ENCODE assay signal across 8 cellular contexts in the genomic region with DNA sequence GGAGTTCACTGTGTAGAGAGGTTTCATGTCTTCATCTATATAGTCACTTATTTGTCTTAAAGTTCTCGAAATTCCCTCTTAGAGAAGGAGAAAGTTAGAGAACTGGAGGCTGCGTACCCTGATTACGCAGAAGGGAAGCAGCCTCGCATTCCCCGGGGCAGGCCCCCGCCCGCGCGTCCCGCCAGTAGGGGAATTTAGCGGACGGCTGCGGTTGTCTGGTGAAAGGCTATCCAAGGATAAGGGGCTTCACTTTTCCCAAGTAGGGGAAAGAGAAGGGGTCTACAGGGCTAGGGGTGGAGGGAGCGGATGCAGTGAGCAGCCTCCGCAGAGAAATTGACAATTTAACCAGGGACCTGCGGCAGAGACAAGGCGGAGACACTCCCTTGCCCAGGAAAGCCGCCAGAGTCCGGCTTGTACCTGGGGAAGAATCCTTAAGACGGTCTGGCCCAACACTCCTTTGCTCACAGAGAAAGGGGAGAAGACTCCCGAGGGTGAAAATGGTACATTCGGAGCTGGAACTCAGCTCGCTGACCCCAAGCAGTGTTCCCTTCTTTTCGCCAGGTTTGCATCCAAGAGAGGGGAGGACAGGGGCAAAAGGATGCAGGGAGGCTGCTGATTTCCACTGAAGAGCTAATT. TPM values are rescaled to one million over a fixed set of nuclear protein-coding genes. Genes with fewer than 3 reads are reported as not detected.
DNase-seq lines count a peak whose midpoint lies in the region; ATAC-seq and TF ChIP-seq lines count a peak whose summit lies in the region.

No MANE protein-coding gene starts in this region.

- no peaks in the 10 kb centered on the region for H3K9me3 Mint-ChIP-seq in activated CD4-positive, alpha-beta memory T cell treated with anti-CD3 and anti-CD28 coated beads, Interleukin-2, amount 10 ng/mL, durations not matched to agents 7 days and 5 days
- H3K9me3 Mint-ChIP-seq in activated T-cell treated with anti-CD3 and anti-CD28 coated beads, Interleukin-2, amount 50 U/mL, for 4 hours: peaks cover 8% of the 10 kb centered on the region

- CTCF ChIA-PET in activated CD4-positive, alpha-beta memory T cell treated with anti-CD3 and anti-CD28 coated beads, Interleukin-2, amount 10 ng/mL, durations not matched to agents 7 days and 5 days (lab: Charles Lee): no interaction called here

- no peaks in the 10 kb centered on the region for H3K36me3 Mint-ChIP-seq in activated CD4-positive, alpha-beta memory T cell treated with anti-CD3 and anti-CD28 coated beads, Interleukin-2, amount 10 ng/mL, durations not matched to agents 7 days and 5 days (ENCODE audit: low read depth)
- H3K36me3 Mint-ChIP-seq in activated T-cell treated with anti-CD3 and anti-CD28 coated beads, Interleukin-2, amount 50 U/mL, for 4 hours (ENCODE audit: insufficient read depth): no peaks in the 10 kb centered on the region

- no peaks in the 10 kb centered on the region for H3K4me1 Mint-ChIP-seq in activated CD4-positive, alpha-beta memory T cell treated with anti-CD3 and anti-CD28 coated beads, Interleukin-2, amount 10 ng/mL, durations not matched to agents 7 days and 5 days
- no peaks in the 10 kb centered on the region for H3K4me1 Mint-ChIP-seq in activated T-cell treated with anti-CD3 and anti-CD28 coated beads, Interleukin-2, amount 50 U/mL, for 4 hours (ENCODE audit: low read depth)

- intact Hi-C loops in psoas muscle (cut with DNase I): no loop called here

- H3K27me3 ChIP-seq in psoas muscle (ENCODE audit: insufficient read depth in 3 of 3, low read length in 2 of 3): peaks cover 0 to 10% (median 0%) of the 10 kb centered on the region in 3 donors

- H3K27ac ChIP-seq in psoas muscle: peak overlapping the region; percentile 75

- ATAC-seq in psoas muscle (peak in 2 of 4 donors; percentile 12 to 36), esophagus mucosa (no peak), GM18867 (IDR thresholded peaks at IDR 0.05; ENCODE audit: unreplicated experiment) (no peak)
- ATAC-seq in activated T-cell treated with anti-CD3 and anti-CD28 coated beads, Interleukin-2, amount 50 U/mL, for 4 hours: no peak

- H3K4me1 ChIP-seq in psoas muscle: no peaks in the 10 kb centered on the region

- no peak for TF ChIP-seq CTCF in psoas muscle (IDR thresholded peaks at IDR 0.05)

- DNase-seq in D341Med (ENCODE audit: low spot score) (peak; percentile 58), amygdala (lab: John Stamatoyannopoulos, UW) (peak in 39 of 56 donors; percentile 11 to 82 (median 55)), hypothalamus (lab: John Stamatoyannopoulos, UW) (peak in 38 of 51 donors; percentile 4 to 86 (median 46)), psoas muscle (peak; percentile 32 to 59)
- no peak for DNase-seq in activated CD4-positive, alpha-beta memory T cell treated with anti-CD3 and anti-CD28 coated beads, Interleukin-2, amount 10 ng/mL, durations not matched to agents 7 days and 5 days
- no peak for DNase-seq in activated T-cell treated with anti-CD3 and anti-CD28 coated beads, Interleukin-2, amount 50 U/mL, for 4 hours

- POLR2A ChIA-PET in activated CD4-positive, alpha-beta memory T cell treated with anti-CD3 and anti-CD28 coated beads, Interleukin-2, amount 10 ng/mL, durations not matched to agents 7 days and 5 days (lab: Charles Lee): no interaction called here

- no peak overlapping the region for H3K4me3 Mint-ChIP-seq in activated CD4-positive, alpha-beta memory T cell treated with anti-CD3 and anti-CD28 coated beads, Interleukin-2, amount 10 ng/mL, durations not matched to agents 7 days and 5 days
- no peak overlapping the region for H3K4me3 Mint-ChIP-seq in activated T-cell treated with anti-CD3 and anti-CD28 coated beads, Interleukin-2, amount 50 U/mL, for 4 hours

- no peaks in the 10 kb centered on the region for H3K36me3 ChIP-seq in psoas muscle (ENCODE audit: insufficient read depth in 1 of 2, low read depth in 1 of 2)

- H3K27ac Mint-ChIP-seq in activated CD4-positive, alpha-beta memory T cell treated with anti-CD3 and anti-CD28 coated beads, Interleukin-2, amount 10 ng/mL, durations not matched to agents 7 days and 5 days: no peak overlapping the region

- 9 to 13% (median 10%) methylated on average over 24 of the region's 24 CpGs for WGBS in psoas muscle, 3 donors

- peak overlapping the region; percentile 70 for H3K4me3 ChIP-seq in psoas muscle

- no peaks in the 10 kb centered on the region for H3K9me3 ChIP-seq in psoas muscle

- peaks cover 35% of the 10 kb centered on the region for H3K27me3 Mint-ChIP-seq in activated CD4-positive, alpha-beta memory T cell treated with anti-CD3 and anti-CD28 coated beads, Interleukin-2, amount 10 ng/mL, durations not matched to agents 7 days and 5 days
- H3K27me3 Mint-ChIP-seq in activated T-cell treated with anti-CD3 and anti-CD28 coated beads, Interleukin-2, amount 50 U/mL, for 4 hours (ENCODE audit: low read depth): peaks cover 41% of the 10 kb centered on the region

RNA-seq across cellular contexts. Expression of a gene that starts 1.0 kb away (rescaled TPM):
- total RNA-seq in psoas muscle: 1 to 10 TPM; 1.3 to 2.5 (median 2.4) TPM
- polyA plus RNA-seq in psoas muscle: 1 to 10 TPM in 1 of 3 donors, under 1 TPM in 2; 0.46 to 1.4 (median 0.53) TPM
- under 1 TPM; 0.08 to 0.13 TPM for total RNA-seq in activated CD4-positive, alpha-beta memory T cell treated with anti-CD3 and anti-CD28 coated beads, Interleukin-2, amount 10 ng/mL, durations not matched to agents 7 days and 5 days
- 0.80 TPM for total RNA-seq in esophagus mucosa
- under 1 TPM; 0.10 to 0.16 (median 0.14) TPM for total RNA-seq in activated T-cell treated with anti-CD3 and anti-CD28 coated beads, Interleukin-2, amount 50 U/mL, for 4 hours

Comparison
In these comparisons a context has a peak if more than half of its experiments do, and no peak if none do; other contexts are left out.
1. DNase-seq: peak in D341Med (single experiment), amygdala (39 of 56), hypothalamus (38 of 51) and psoas muscle (2 of 2); none in activated CD4-positive, alpha-beta memory T cell treated with anti-CD3 and anti-CD28 coated beads, Interleukin-2, amount 10 ng/mL, durations not matched to agents 7 days and 5 days (single experiment) and activated T-cell treated with anti-CD3 and anti-CD28 coated beads, Interleukin-2, amount 50 U/mL, for 4 hours (single experiment).